ENCODE assay signal across 37 cellular contexts in genomic region chr2:228135300-228135699, GRCh38. TPM values are rescaled to one million over a fixed set of nuclear protein-coding genes. Genes with fewer than 3 reads are reported as not detected.
"Had no signal": no experiment of that assay in that cellular context is flagged by ENCODE, and none has a peak within 500 bp of the region (broad histone marks: within the 10 kb centered on the region; RNA-seq: fewer than 3 reads in every experiment).

No MANE protein-coding gene starts in this region.

- H3K4me3 ChIP-seq: adrenal gland, ascending aorta, body of pancreas, breast epithelium, cardiac muscle cell had no signal

- FAIRE-seq: astrocyte, bronchial epithelial cell had no signal

- H3K36me3 ChIP-seq: adrenal gland, ascending aorta, brain microvascular endothelial cell, breast epithelium had no signal

- DNase-seq: activated effector memory CD4-positive, alpha-beta T cell treated with anti-CD3 and anti-CD28 coated beads, Interleukin-2, amount 50 U/mL, for 16 hours; activated effector memory CD4-positive, alpha-beta T cell treated with Interleukin-2 at 50 U/mL for 16 hours; activated gamma-delta T cell; activated gamma-delta T cell treated with Interleukin-2 at 50 U/mL for 16 hours; activated naive CD4-positive, alpha-beta T cell; activated naive CD4-positive, alpha-beta T cell treated with anti-CD3 and anti-CD28 coated beads for 36 hours; activated naive CD4-positive, alpha-beta T cell treated with anti-CD3 and anti-CD28 coated beads, Interleukin-2, amount 10 ng/mL, durations not matched to agents 7 days and 5 days; activated naive CD4-positive, alpha-beta T cell treated with anti-CD3 and anti-CD28 coated beads, Interleukin-2, amount 50 U/mL, for 16 hours; activated naive CD4-positive, alpha-beta T cell treated with Interleukin-2 at 50 U/mL for 16 hours; activated naive CD8-positive, alpha-beta T cell treated with anti-CD3 and anti-CD28 coated beads for 36 hours; activated naive CD8-positive, alpha-beta T cell treated with anti-CD3 and anti-CD28 coated beads, Interleukin-2, amount 10 ng/mL, durations not matched to agents 7 days and 5 days; activated naive CD8-positive, alpha-beta T cell treated with anti-CD3 and anti-CD28 coated beads, Interleukin-2, amount 50 U/mL, for 24 hours; activated T-cell treated with anti-CD3 and anti-CD28 coated beads, Interleukin-2, amount 50 U/mL, for 1 hour; activated T-cell treated with anti-CD3 and anti-CD28 coated beads, Interleukin-2, amount 50 U/mL, for 24 hours; activated T-cell treated with anti-CD3 and anti-CD28 coated beads, Interleukin-2, amount 50 U/mL, for 4 hours; activated T-cell treated with anti-CD3 and anti-CD28 coated beads, Interleukin-2, amount 50 U/mL, for 48 hours; activated T-cell treated with anti-CD3 and anti-CD28 coated beads, Interleukin-2, amount 50 U/mL, for 72 hours; adrenal gland; amniotic stem cell; amygdala; anterior cingulate cortex; aorta; body of pancreas; brain microvascular endothelial cell; caudate nucleus; central memory CD4-positive, alpha-beta T cell; cerebellar nuclear complex had no signal

- H3K9me3 ChIP-seq: adrenal gland, ascending aorta, body of pancreas, breast epithelium had no signal

- H3K27me3 ChIP-seq: adrenal gland, ascending aorta, body of pancreas, brain microvascular endothelial cell, breast epithelium, cardiac muscle cell had no signal

- ATAC-seq: activated naive CD4-positive, alpha-beta T cell treated with anti-CD3 and anti-CD28 coated beads, Interleukin-2, amount 50 U/mL, for 72 hours; activated naive CD8-positive, alpha-beta T cell treated with anti-CD3 and anti-CD28 coated beads, Interleukin-2, amount 50 U/mL, for 24 hours; activated T-cell treated with anti-CD3 and anti-CD28 coated beads, Interleukin-2, amount 50 U/mL, for 4 hours; activated T-cell treated with anti-CD3 and anti-CD28 coated beads, Interleukin-2, amount 50 U/mL, for 72 hours; activated T-helper 17 cell treated with anti-CD3 and anti-CD28 coated beads, Interleukin-2, amount 50 U/mL, for 72 hours; body of pancreas had no signal

- H3K4me1 ChIP-seq: adrenal gland, ascending aorta, body of pancreas, breast epithelium had no signal

- H3K27ac ChIP-seq: adrenal gland, ascending aorta, body of pancreas, brain microvascular endothelial cell, breast epithelium had no signal

RNA-seq across cellular contexts. Expression of gene SPHKAP, which starts 46.2 kb away (rescaled TPM):
- total RNA-seq: activated naive CD4-positive, alpha-beta T cell treated with anti-CD3 and anti-CD28 coated beads for 36 hours; activated naive CD4-positive, alpha-beta T cell treated with anti-CD3 and anti-CD28 coated beads, Interleukin-2, amount 50 U/mL, for 72 hours; activated naive CD8-positive, alpha-beta T cell treated with anti-CD3 and anti-CD28 coated beads for 36 hours; activated naive CD8-positive, alpha-beta T cell treated with anti-CD3 and anti-CD28 coated beads, Interleukin-2, amount 10 ng/mL, durations not matched to agents 7 days and 5 days; activated T-cell treated with anti-CD3 and anti-CD28 coated beads, Interleukin-2, amount 50 U/mL, for 4 hours; activated T-cell treated with anti-CD3 and anti-CD28 coated beads, Interleukin-2, amount 50 U/mL, for 72 hours; activated T-helper 1 cell treated with anti-CD3 and anti-CD28 coated beads, Interleukin-12 subunit alpha, Interleukin-12 subunit beta, Interleukin-2, Interleukin-4 antibody, amounts not matched to agents 30 ng/mL and 10 ng/mL and 1 ng/mL, durations not matched to agents 14 hours and 24 hours and 36 hours; activated T-helper 17 cell treated with anti-CD3 and anti-CD28 coated beads, Interleukin-2, amount 50 U/mL, for 72 hours; activated T-helper 2 cell treated with anti-CD3 and anti-CD28 coated beads, Interferon-gamma antibody, Interleukin-2, Interleukin-4, amounts not matched to agents 10 μg/mL and 5 μg/mL and 100 μg/mL, durations not matched to agents 14 hours and 24 hours and 36 hours; ascending aorta; astrocyte; body of pancreas; bronchial epithelial cell; chondrocyte had no signal
- polyA plus RNA-seq: aorta had no signal
